Comparison of ENCODE assay signal across 8 cellular contexts in the genomic region with DNA sequence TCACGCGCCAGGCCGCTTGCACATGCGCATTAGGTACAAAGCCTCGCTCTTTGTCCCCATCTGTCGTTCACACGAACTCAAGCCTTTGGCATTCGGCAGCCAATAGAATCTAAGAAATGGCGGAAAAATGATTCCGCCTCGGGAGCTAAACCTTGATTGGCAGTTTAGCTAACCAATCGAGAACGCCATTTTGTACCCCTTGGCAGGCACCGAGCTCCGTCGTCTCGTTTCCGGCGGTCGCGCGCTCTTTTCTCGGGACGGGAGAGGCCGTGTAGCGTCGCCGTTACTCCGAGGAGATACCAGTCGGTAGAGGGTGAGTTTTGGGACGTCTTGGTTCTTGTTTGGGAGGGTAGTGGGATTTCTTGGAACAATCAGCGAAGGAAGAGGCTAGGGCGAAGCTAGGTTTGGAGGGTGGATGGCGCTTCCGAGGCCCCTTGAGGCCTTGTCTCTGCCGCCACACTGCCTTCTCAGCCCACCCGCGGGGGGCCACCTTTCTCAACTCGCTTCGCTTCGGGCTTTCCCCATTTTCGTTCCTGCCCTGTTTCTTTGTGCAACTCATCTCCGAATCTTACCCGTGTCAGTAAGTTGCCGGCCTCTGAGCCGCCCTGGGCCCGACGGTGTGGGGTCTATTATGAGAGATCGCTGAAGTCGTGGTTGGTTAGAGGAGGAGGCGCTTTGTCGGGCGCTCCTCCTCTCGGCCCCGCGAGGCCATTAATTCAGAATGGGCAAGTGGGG. TPM values are rescaled to one million over a fixed set of nuclear protein-coding genes. Genes with fewer than 3 reads are reported as not detected.
A peak's percentile ranks its signal among the peaks of the same experiment; 100 is the strongest.
DNase-seq lines count a peak whose midpoint lies in the region; ATAC-seq, FAIRE-seq and TF ChIP-seq lines count a peak whose summit lies in the region.

NONO (plus strand) TSS at position 227 of the 735 bp plus-strand sequence. CDS start 7,003 bp downstream, outside the sequence.

- CTCF ChIA-PET in OCI-LY7 (lab: Charles Lee; ENCODE audit: unreplicated experiment) (interaction anchor here (0.7 kb wide), 1 partner anchor 28 kb away, joined by 4 read pairs; no protein-coding TSS in a partner anchor), endothelial cell of umbilical vein (lab: Charles Lee) (interaction anchor here (0.9 to 1.4 kb wide), 3 partner anchors 9 to 36 kb away, joined by 3 to 6 read pairs (median 4); partner anchors contain the start of gene ZMYM3)

- H3K4me2 ChIP-seq in OCI-LY7 (ENCODE audit: low read length) (peak within 1 kb of the TSS; percentile 98), endothelial cell of umbilical vein (ENCODE audit: insufficient read depth, low read length) (peak within 1 kb of the TSS; percentile 97)

- POLR2A ChIA-PET in OCI-LY7 (lab: Charles Lee), result interaction anchor here (0.6 to 1.8 kb wide), 14 partner anchors 9 to 1205 kb away, joined by 3 to 18 read pairs (median 5); partner anchors contain the start of genes IL2RG, MED12, TAF1 and ZMYM3
- POLR2A ChIA-PET in endothelial cell of umbilical vein (lab: Charles Lee), result interaction anchor here (0.5 to 1.0 kb wide), 9 partner anchors 8 to 215 kb away, joined by 3 to 10 read pairs (median 5); partner anchors contain the start of genes ITGB1BP2, SNX12, TAF1 and ZMYM3

- TF ChIP-seq CTCF in OCI-LY7 (conservative IDR thresholded peaks at IDR 0.05; ENCODE audit: low read length), result 0 out of 2 replicates have a peak, but pooled peaks have one; percentile 28
- TF ChIP-seq CTCF in endothelial cell of umbilical vein (IDR thresholded peaks at IDR 0.05; ENCODE audit: extremely low read depth in 1 of 2, insufficient read depth in 1 of 2, low read depth in 1 of 2, low read length in 2 of 2), result peak; percentile 2 to 13

- TF ChIP-seq POLR2A in endothelial cell of umbilical vein (IDR thresholded peaks at IDR 0.05; ENCODE audit: low read depth, low read length), result peak; percentile 71

- H3K36me3 ChIP-seq in OCI-LY7 (ENCODE audit: insufficient read depth, low read length), result peaks cover 37% of the 10 kb centered on the region
- no peaks in the 10 kb centered on the region for H3K36me3 ChIP-seq in endothelial cell of umbilical vein (ENCODE audit: control insufficient read depth in 2 of 2, extremely low read depth in 1 of 2, insufficient read depth in 2 of 2, low read length in 2 of 2)

- H3K27ac ChIP-seq in OCI-LY7 (ENCODE audit: low read depth, low read length, poor library complexity, severe bottlenecking), result peak within 1 kb of the TSS; percentile 86
- peak within 1 kb of the TSS; percentile 97 for H3K27ac ChIP-seq in endothelial cell of umbilical vein (ENCODE audit: insufficient read depth, low read depth, low read length)

- peak within 1 kb of the TSS; percentile 96 for H2AFZ ChIP-seq in OCI-LY7 (ENCODE audit: low read length)
- H2AFZ ChIP-seq in endothelial cell of umbilical vein (ENCODE audit: low read depth, low read length), result peak within 1 kb of the TSS; percentile 73

- dilution Hi-C loops in endothelial cell of umbilical vein (cut with MboI; ENCODE audit: extremely low pct_ligation_motif_present, low sequenced_read_pairs), result no loop called here

- H3K9ac ChIP-seq in endothelial cell of umbilical vein (replicated peaks; ENCODE audit: extremely low read depth, insufficient read depth, low read length), result peak within 1 kb of the TSS; percentile 99

- H4K20me1 ChIP-seq in OCI-LY7 (ENCODE audit: insufficient read depth, low read length), result peaks cover 9% of the 10 kb centered on the region
- H4K20me1 ChIP-seq in endothelial cell of umbilical vein (replicated peaks; ENCODE audit: control insufficient read depth, extremely low read depth, insufficient read depth, low read length), result peaks cover 3% of the 10 kb centered on the region

- H3K9me3 ChIP-seq in OCI-LY7 (ENCODE audit: low read length) (no peaks in the 10 kb centered on the region), endothelial cell of umbilical vein (replicated peaks; ENCODE audit: control insufficient read depth, insufficient read depth, low read length) (no peaks in the 10 kb centered on the region)

- peak; percentile 90 for DNase-seq in D341Med (ENCODE audit: low spot score)
- DNase-seq in HuH-7.5 (ENCODE audit: low spot score), result peak; percentile 75
- peak; percentile 99 for DNase-seq in OCI-LY7 (ENCODE audit: low spot score)
- DNase-seq in activated T-cell treated with anti-CD3 and anti-CD28 coated beads for 1 hour (ENCODE audit: low read depth), result peak; percentile 64
- peak; percentile 96 for DNase-seq in endothelial cell of umbilical vein (ENCODE audit: low read depth, low spot score)
- peak; percentile 94 for DNase-seq in midbrain (lab: John Stamatoyannopoulos, UW)
- DNase-seq in stimulated activated CD8-positive, alpha-beta memory T cell treated with anti-CD3 and anti-CD28 coated beads, Interleukin-2, amount 100 ng/mL, for 1 hour (ENCODE audit: low read depth in 2 of 2), result peak; percentile 46 to 66

- ATAC-seq in GM21515 (IDR thresholded peaks at IDR 0.05; ENCODE audit: unreplicated experiment), result peak; percentile 88

- peaks cover 51% of the 10 kb centered on the region for H3K79me2 ChIP-seq in OCI-LY7 (ENCODE audit: insufficient read depth, low read depth, low read length)
- H3K79me2 ChIP-seq in endothelial cell of umbilical vein (ENCODE audit: control insufficient read depth, insufficient read depth, low read length), result peaks cover 50% of the 10 kb centered on the region

- BruUV-seq in OCI-LY7 (replicated peaks; lab: Mats Ljungman, UMichigan), result TSS peak; percentile 76
- TSS peak; percentile 93 for BruUV-seq in endothelial cell of umbilical vein (replicated peaks; lab: Mats Ljungman, UMichigan)

- H3K4me3 ChIP-seq in OCI-LY7 (ENCODE audit: low read depth, low read length, poor library complexity, severe bottlenecking) (peak within 1 kb of the TSS; percentile 99), endothelial cell of umbilical vein (replicated peaks in 1 of 3; ENCODE audit: insufficient read depth in 1 of 3, low read depth in 1 of 3, low read length in 3 of 3) (peak within 1 kb of the TSS; percentile 62 to 96 (median 92))

- H3K4me1 ChIP-seq in OCI-LY7 (ENCODE audit: insufficient read depth, low read length, poor library complexity, severe bottlenecking) (peaks cover 24% of the 10 kb centered on the region), endothelial cell of umbilical vein (ENCODE audit: control insufficient read depth, extremely low read depth, insufficient read depth, low read length) (peaks cover 13% of the 10 kb centered on the region)

- no peaks in the 10 kb centered on the region for H3K9me1 ChIP-seq in endothelial cell of umbilical vein (replicated peaks; ENCODE audit: control insufficient read depth, extremely low read depth, insufficient read depth, low read length)

- intact Hi-C loops in OCI-LY7 (cut with micrococcal nuclease; ENCODE audit: unreplicated experiment) (loop anchor here (1.0 to 10.0 kb wide), 3 partner anchors 29 to 261 kb away; partner anchors contain the start of genes IL2RG, MED12 and ZMYM3), endothelial cell of umbilical vein (cut with micrococcal nuclease) (loop anchor here (1.0 kb wide), 3 partner anchors 29 to 101 kb away; partner anchors contain the start of genes TAF1 and ZMYM3)

- H3K27me3 ChIP-seq in endothelial cell of umbilical vein (ENCODE audit: control insufficient read depth in 2 of 2, insufficient read depth in 2 of 2, low read length in 2 of 2), result no peaks in the 10 kb centered on the region

- FAIRE-seq in endothelial cell of umbilical vein (lab: Jason Lieb, UNC), result peak; percentile 96

- no peaks in the 10 kb centered on the region for H3K9me2 ChIP-seq in OCI-LY7 (ENCODE audit: insufficient read depth, low read length)

TF ChIP-seq in endothelial cell of umbilical vein, 7 proteins besides CTCF, POLR2A, EP300 and RAD21:
- TF ChIP-seq EZH2 (IDR thresholded peaks at IDR 0.05; ENCODE audit: borderline replicate concordance, low read depth, low read length, severe bottlenecking) (no peak), GATA2 (IDR thresholded peaks at IDR 0.05; ENCODE audit: insufficient read depth, insufficient read length, low read depth, low read length) (no peak), JUN (IDR thresholded peaks at IDR 0.05; ENCODE audit: borderline replicate concordance, insufficient read depth, insufficient read length, low read depth) (no peak), FOS (IDR thresholded peaks at IDR 0.05; ENCODE audit: borderline replicate concordance, insufficient read depth, low read length) (no peak), MYC (IDR thresholded peaks at IDR 0.05; ENCODE audit: low read depth, low read length) (no peak)

RNA-seq across cellular contexts. Expression of gene NONO, which starts in this region (rescaled TPM):
- 379 and 508 TPM in 2 replicates for total RNA-seq in OCI-LY7 (2014; rRNA removed; shearing (Covaris generic))
- total RNA-seq in OCI-LY7 (2022) (488 and 532 TPM in 2 replicates), endothelial cell of umbilical vein (465 and 466 TPM in 2 replicates)
- 249 and 471 TPM in 2 replicates for polyA plus RNA-seq in endothelial cell of umbilical vein
- 291 and 329 TPM in 2 replicates for polyA plus RNA-seq in endothelial cell of umbilical vein (2011; cell fraction: cytosol; rRNA removed)
- polyA plus RNA-seq in endothelial cell of umbilical vein (2011; cell fraction: nucleus; rRNA removed), result 500 and 770 TPM in 2 replicates
- 328 and 381 TPM in 2 replicates for polyA plus RNA-seq in endothelial cell of umbilical vein (2012)
- 495 and 551 TPM in 2 replicates for polyA minus RNA-seq in endothelial cell of umbilical vein
- 379 TPM for polyA minus RNA-seq in endothelial cell of umbilical vein (2011; cell fraction: cytosol; rRNA and poly(A)+ RNA removed)
- 143 and 210 TPM in 2 replicates for polyA minus RNA-seq in endothelial cell of umbilical vein (2011; cell fraction: nucleus; rRNA and poly(A)+ RNA removed)

Comparison
In these comparisons a context has a peak if more than half of its experiments do, and no peak if none do; other contexts are left out.
1. Peak in every context shown above with its lines: DNase-seq, ATAC-seq, H3K4me3 ChIP-seq and H3K27ac ChIP-seq.